ENCODE assay signal across 1 cellular context in genomic region chr9:4742246-4742645, GRCh38.
TF ChIP-seq lines count a peak whose summit lies in the region.

No MANE protein-coding gene starts in this region.

TF ChIP-seq in GM23338, 12 proteins besides CTCF, POLR2A, EP300 and RAD21 (continued from another document):
- TF ChIP-seq, protein P1, sequence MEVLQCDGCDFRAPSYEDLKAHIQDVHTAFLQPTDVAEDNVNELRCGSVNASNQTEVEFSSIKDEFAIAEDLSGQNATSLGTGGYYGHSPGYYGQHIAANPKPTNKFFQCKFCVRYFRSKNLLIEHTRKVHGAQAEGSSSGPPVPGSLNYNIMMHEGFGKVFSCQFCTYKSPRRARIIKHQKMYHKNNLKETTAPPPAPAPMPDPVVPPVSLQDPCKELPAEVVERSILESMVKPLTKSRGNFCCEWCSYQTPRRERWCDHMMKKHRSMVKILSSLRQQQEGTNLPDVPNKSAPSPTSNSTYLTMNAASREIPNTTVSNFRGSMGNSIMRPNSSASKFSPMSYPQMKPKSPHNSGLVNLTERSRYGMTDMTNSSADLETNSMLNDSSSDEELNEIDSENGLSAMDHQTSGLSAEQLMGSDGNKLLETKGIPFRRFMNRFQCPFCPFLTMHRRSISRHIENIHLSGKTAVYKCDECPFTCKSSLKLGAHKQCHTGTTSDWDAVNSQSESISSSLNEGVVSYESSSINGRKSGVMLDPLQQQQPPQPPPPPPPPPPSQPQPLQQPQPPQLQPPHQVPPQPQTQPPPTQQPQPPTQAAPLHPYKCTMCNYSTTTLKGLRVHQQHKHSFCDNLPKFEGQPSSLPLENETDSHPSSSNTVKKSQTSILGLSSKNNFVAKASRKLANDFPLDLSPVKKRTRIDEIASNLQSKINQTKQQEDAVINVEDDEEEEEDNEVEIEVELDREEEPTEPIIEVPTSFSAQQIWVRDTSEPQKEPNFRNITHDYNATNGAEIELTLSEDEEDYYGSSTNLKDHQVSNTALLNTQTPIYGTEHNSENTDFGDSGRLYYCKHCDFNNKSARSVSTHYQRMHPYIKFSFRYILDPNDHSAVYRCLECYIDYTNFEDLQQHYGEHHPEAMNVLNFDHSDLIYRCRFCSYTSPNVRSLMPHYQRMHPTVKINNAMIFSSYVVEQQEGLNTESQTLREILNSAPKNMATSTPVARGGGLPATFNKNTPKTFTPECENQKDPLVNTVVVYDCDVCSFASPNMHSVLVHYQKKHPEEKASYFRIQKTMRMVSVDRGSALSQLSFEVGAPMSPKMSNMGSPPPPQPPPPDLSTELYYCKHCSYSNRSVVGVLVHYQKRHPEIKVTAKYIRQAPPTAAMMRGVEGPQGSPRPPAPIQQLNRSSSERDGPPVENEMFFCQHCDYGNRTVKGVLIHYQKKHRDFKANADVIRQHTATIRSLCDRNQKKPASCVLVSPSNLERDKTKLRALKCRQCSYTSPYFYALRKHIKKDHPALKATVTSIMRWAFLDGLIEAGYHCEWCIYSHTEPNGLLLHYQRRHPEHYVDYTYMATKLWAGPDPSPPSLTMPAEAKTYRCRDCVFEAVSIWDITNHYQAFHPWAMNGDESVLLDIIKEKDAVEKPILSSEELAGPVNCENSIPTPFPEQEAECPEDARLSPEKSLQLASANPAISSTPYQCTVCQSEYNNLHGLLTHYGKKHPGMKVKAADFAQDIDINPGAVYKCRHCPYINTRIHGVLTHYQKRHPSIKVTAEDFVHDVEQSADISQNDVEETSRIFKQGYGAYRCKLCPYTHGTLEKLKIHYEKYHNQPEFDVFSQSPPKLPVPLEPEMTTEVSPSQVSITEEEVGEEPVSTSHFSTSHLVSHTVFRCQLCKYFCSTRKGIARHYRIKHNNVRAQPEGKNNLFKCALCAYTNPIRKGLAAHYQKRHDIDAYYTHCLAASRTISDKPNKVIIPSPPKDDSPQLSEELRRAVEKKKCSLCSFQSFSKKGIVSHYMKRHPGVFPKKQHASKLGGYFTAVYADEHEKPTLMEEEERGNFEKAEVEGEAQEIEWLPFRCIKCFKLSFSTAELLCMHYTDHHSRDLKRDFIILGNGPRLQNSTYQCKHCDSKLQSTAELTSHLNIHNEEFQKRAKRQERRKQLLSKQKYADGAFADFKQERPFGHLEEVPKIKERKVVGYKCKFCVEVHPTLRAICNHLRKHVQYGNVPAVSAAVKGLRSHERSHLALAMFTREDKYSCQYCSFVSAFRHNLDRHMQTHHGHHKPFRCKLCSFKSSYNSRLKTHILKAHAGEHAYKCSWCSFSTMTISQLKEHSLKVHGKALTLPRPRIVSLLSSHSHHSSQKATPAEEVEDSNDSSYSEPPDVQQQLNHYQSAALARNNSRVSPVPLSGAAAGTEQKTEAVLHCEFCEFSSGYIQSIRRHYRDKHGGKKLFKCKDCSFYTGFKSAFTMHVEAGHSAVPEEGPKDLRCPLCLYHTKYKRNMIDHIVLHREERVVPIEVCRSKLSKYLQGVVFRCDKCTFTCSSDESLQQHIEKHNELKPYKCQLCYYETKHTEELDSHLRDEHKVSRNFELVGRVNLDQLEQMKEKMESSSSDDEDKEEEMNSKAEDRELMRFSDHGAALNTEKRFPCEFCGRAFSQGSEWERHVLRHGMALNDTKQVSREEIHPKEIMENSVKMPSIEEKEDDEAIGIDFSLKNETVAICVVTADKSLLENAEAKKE (CRISPR knock-in tag; IDR thresholded peaks at IDR 0.05), result no peak
- no peak for TF ChIP-seq ZNF331 (CRISPR knock-in tag; IDR thresholded peaks at IDR 0.05; ENCODE audit: low read depth)
- TF ChIP-seq EZH2 (IDR thresholded peaks at IDR 0.05; ENCODE audit: low read depth, unreplicated experiment), result no peak
